In the genomic region with DNA sequence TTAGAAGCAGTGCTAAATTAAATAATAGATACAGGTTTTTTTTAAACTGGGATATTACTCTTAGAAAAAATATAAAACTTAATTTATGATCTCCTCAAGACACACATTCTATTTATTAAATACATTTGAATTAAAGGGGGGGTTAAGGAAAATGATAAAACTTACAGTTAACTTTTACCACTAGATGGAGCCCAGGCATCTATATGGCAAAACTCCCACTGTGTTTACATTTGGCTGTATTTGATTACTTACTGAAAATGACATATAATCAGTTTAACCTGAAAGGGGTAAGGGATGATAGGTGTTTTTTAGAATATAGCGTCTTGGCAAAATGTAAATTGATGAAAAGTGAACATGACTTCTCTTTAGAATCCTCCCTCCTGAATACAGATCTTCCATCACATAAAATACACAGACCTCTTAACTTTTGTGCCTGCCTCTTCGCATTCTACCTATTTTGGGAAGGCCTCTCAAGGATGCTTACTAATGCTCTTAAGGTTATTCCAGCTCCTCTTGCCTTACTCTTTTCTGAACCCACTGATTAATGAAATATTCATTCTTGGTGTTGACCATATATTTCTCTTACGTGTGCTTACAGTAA, we compare ENCODE assay signal across 8 cellular contexts.
DNase-seq lines count a peak whose midpoint lies in the region; ATAC-seq and TF ChIP-seq lines count a peak whose summit lies in the region.

No MANE protein-coding gene starts in this region.

- H3K27ac ChIP-seq in 22Rv1, result no peak overlapping the region

- peak; percentile 93 for TF ChIP-seq CTCF in 22Rv1 (IDR thresholded peaks at IDR 0.05)
- peak; percentile 35; the same call in 1 of the 3 replicates for TF ChIP-seq CTCF in GM12872 (IDR thresholded peaks at IDR 0.05; ENCODE audit: insufficient read depth, low read depth, low read length)

- peak; percentile 70 for DNase-seq in NCI-H748 treated with DMSO at 0.1 percent for 48 hours (lab: John Stamatoyannopoulos, UW)
- peak; percentile 10 to 49 for DNase-seq in erythroblast (lab: John Stamatoyannopoulos, UW)
- peak; percentile 18 for DNase-seq in stromal cell of bone marrow (ENCODE audit: low read depth)
- DNase-seq in GM19240 (ENCODE audit: insufficient read length, low spot score), result no peak

- ATAC-seq in GM21367 (IDR thresholded peaks at IDR 0.05; ENCODE audit: unreplicated experiment), result no peak
- ATAC-seq in activated CD4-positive, CD25-positive, alpha-beta regulatory T cell treated with anti-CD3 and anti-CD28 coated beads, Interleukin-2, amount 50 U/mL, for 24 hours, result no peak

- TF ChIP-seq POLR2A in erythroblast (IDR thresholded peaks at IDR 0.05; ENCODE audit: low read length), result no peak
